17 cellular contexts compared by ENCODE assay signal in the genomic region with DNA sequence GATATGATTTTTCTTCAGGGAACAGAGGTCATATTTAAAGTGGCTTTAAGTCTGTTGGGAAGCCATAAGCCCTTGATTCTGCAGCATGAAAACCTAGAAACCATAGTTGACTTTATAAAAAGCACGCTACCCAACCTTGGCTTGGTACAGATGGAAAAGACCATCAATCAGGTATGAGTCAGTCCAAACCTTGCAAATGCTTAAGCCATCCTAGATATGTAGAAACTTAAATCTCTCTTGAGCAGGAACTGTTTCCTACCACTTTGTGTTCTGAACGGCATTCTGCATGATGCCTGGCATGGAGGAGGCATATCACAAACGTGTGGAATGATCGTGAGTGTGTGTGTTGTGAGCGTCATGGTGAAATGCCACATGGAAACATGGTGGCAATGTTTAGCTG.
DNase-seq lines count a peak whose midpoint lies in the region; ATAC-seq, FAIRE-seq and TF ChIP-seq lines count a peak whose summit lies in the region.
"Had no signal": no experiment of that assay in that cellular context is flagged by ENCODE, and none has a peak within 500 bp of the region (broad histone marks: within the 10 kb centered on the region; RNA-seq: fewer than 3 reads in every experiment).

No MANE protein-coding gene starts in this region.

- intact Hi-C loops in mammary epithelial cell (cut with micrococcal nuclease) = loop anchor here (5.0 kb wide), 2 partner anchors 33 to 63 kb away; no protein-coding TSS in a partner anchor
- intact Hi-C loops in breast epithelium (cut with DNase I; ENCODE audit: low total_unique reads) = no loop called here

- TF ChIP-seq POLR2A in breast epithelium (IDR thresholded peaks at IDR 0.05) = no peak
- no peak for TF ChIP-seq POLR2A in H54 (IDR thresholded peaks at IDR 0.05; ENCODE audit: low read depth, low read length)

- H3K79me2 ChIP-seq in mammary epithelial cell (ENCODE audit: insufficient read depth, low read length) = no peaks in the 10 kb centered on the region

- no peak overlapping the region for H3K4me2 ChIP-seq in mammary epithelial cell (ENCODE audit: insufficient read depth, low read depth, low read length)
- H3K4me2 ChIP-seq: BLaER1 had no signal

- CTCF ChIA-PET in mammary epithelial cell (lab: Charles Lee; ENCODE audit: low non-redundant PET) = no interaction called here

- H3K4me3 ChIP-seq in mammary epithelial cell (replicated peaks in 1 of 3; ENCODE audit: insufficient read depth in 1 of 3, low read depth in 2 of 3, low read length in 3 of 3) (no peak overlapping the region), breast epithelium (no peak overlapping the region)
- H3K4me3 ChIP-seq: BLaER1, K562 had no signal

- H3K4me1 ChIP-seq in mammary epithelial cell (ENCODE audit: insufficient read depth, low read length) (peaks cover 33% of the 10 kb centered on the region), breast epithelium (no peaks in the 10 kb centered on the region), foreskin keratinocyte (peaks cover 17% of the 10 kb centered on the region)
- H3K4me1 ChIP-seq: Caco-2 had no signal

- ATAC-seq in foreskin keratinocyte (no peak), omental fat pad (ENCODE audit: low FRiP score) (peak; percentile 79), GM19397 (IDR thresholded peaks at IDR 0.05; ENCODE audit: unreplicated experiment) (no peak)
- ATAC-seq: HCT116, K562 had no signal

- TF ChIP-seq CTCF in mammary epithelial cell (conservative IDR thresholded peaks at IDR 0.05 in 1 of 2, IDR thresholded peaks at IDR 0.05 in 1 of 2; ENCODE audit: extremely low read depth in 1 of 2, insufficient read depth in 1 of 2, low read depth in 1 of 2, low read length in 2 of 2) = no peak
- TF ChIP-seq CTCF in breast epithelium (IDR thresholded peaks at IDR 0.05) = no peak
- TF ChIP-seq CTCF in foreskin keratinocyte (conservative IDR thresholded peaks at IDR 0.05) = no peak
- TF ChIP-seq CTCF in omental fat pad (IDR thresholded peaks at IDR 0.05) = no peak

- in situ Hi-C loops in mammary epithelial cell (cut with MboI; ENCODE audit: low sequenced_read_pairs in 2 of 2) = no loop called here

- WGBS in mammary epithelial cell (ENCODE audit: low coverage, missing lambda C conversion rate) = 89% methylated on average over 5 of the region's 5 CpGs

- H3K9ac ChIP-seq in mammary epithelial cell (ENCODE audit: insufficient read depth, low read length) = no peak overlapping the region
- H3K9ac ChIP-seq: BLaER1 had no signal

- no peak for FAIRE-seq in H54 (lab: Jason Lieb, UNC)
- FAIRE-seq: K562 had no signal

- no peaks in the 10 kb centered on the region for H3K36me3 ChIP-seq in mammary epithelial cell (ENCODE audit: insufficient read depth, low read length)
- H3K36me3 ChIP-seq in breast epithelium = no peaks in the 10 kb centered on the region

- H3K9me3 ChIP-seq in mammary epithelial cell (replicated peaks; ENCODE audit: insufficient read depth, low read length) (no peaks in the 10 kb centered on the region), breast epithelium (no peaks in the 10 kb centered on the region)
- H3K9me3 ChIP-seq: BLaER1, Caco-2 had no signal

- BruUV-seq in mammary epithelial cell (replicated peaks; lab: Mats Ljungman, UMichigan) = no TSS peak

- no peak for DNase-seq in mammary epithelial cell
- DNase-seq in breast epithelium (ENCODE audit: low spot score in 2 of 2) = no peak
- no peak for DNase-seq in foreskin keratinocyte
- no peak for DNase-seq in omental fat pad (ENCODE audit: low spot score)
- DNase-seq in activated effector memory CD4-positive, alpha-beta T cell treated with anti-CD3 and anti-CD28 coated beads, Interleukin-2, amount 50 U/mL, for 16 hours = no peak
- DNase-seq in stimulated activated CD4-positive, alpha-beta T cell treated with anti-CD3 and anti-CD28 coated beads, Interleukin-2, amount 100 ng/mL, for 24 hours = no peak
- DNase-seq in H54 (ENCODE audit: insufficient read length, low spot score) = no peak
- DNase-seq: AML-193; Caco-2; CD8-positive, alpha-beta memory T cell; GF-D8 had no signal

- no peaks in the 10 kb centered on the region for H4K20me1 ChIP-seq in mammary epithelial cell (ENCODE audit: insufficient read depth, low read length)
- H4K20me1 ChIP-seq: BLaER1 had no signal

- H3K27ac ChIP-seq in mammary epithelial cell (ENCODE audit: insufficient read depth, low read depth, low read length) (peak overlapping the region; percentile 22), breast epithelium (no peak overlapping the region), foreskin keratinocyte (peak overlapping the region; percentile 40)
- H3K27ac ChIP-seq: 22Rv1, BLaER1, HL-60 had no signal

- no peak overlapping the region for H2AFZ ChIP-seq in mammary epithelial cell (ENCODE audit: low read depth, low read length)

- H3K27me3 ChIP-seq in mammary epithelial cell (ENCODE audit: insufficient read depth, low read length) = no peaks in the 10 kb centered on the region
- H3K27me3 ChIP-seq in breast epithelium = no peaks in the 10 kb centered on the region
- no peaks in the 10 kb centered on the region for H3K27me3 ChIP-seq in foreskin keratinocyte
- H3K27me3 ChIP-seq: BLaER1 had no signal

- dilution Hi-C loops in mammary epithelial cell (cut with HindIII; ENCODE audit: low sequenced_read_pairs) = no loop called here

Comparison
In these comparisons a context has a peak if more than half of its experiments do, and no peak if none do; other contexts are left out.
1. H3K27ac ChIP-seq: peak in mammary epithelial cell (single experiment) and foreskin keratinocyte (single experiment); none in breast epithelium (0 of 2).